In genomic region chr22:40922484-40923303, GRCh38 we compare ENCODE assay signal across 9 cellular contexts. TPM values are rescaled to one million over a fixed set of nuclear protein-coding genes. Genes with fewer than 3 reads are reported as not detected.
DNase-seq lines count a peak whose midpoint lies in the region; ATAC-seq and TF ChIP-seq lines count a peak whose summit lies in the region.
"Had no signal": no experiment of that assay in that cellular context is flagged by ENCODE, and none has a peak within 500 bp of the region (broad histone marks: within the 10 kb centered on the region; RNA-seq: fewer than 3 reads in every experiment).

No MANE protein-coding gene starts in this region.

- WGBS in thyroid gland, 2 donors, result 55 to 59% methylated on average over 5 of the region's 5 CpGs

- DNase-seq in NCI-H446 (lab: John Stamatoyannopoulos, UW) (peak; percentile 51 to 52), NCI-H446 treated with DMSO at 0.1 percent for 48 hours (lab: John Stamatoyannopoulos, UW) (no peak), HT1080 (ENCODE audit: low read depth) (peak; percentile 36), PC-9 (peak in 1 of 2 experiments; percentile 56), cerebellar cortex (ENCODE audit: low spot score) (peak; percentile 82), kidney tubule cell (ENCODE audit: low spot score) (peak; percentile 68), thyroid gland (no peak)

- H3F3A ChIP-seq in PC-9 (ENCODE audit: insufficient read depth, low read depth), result peaks cover 11% of the 10 kb centered on the region; the same call in 1 of the 2 replicates

- no TSS peak for BruUV-seq in PC-9 (replicated peaks; lab: Mats Ljungman, UMichigan)

- H2AFZ ChIP-seq in PC-9, result no peak overlapping the region

- TF ChIP-seq POLR2A in thyroid gland (IDR thresholded peaks at IDR 0.05), result no peak

- H3K36me3 ChIP-seq in PC-9 (ENCODE audit: low read depth) (peaks cover 20% of the 10 kb centered on the region), thyroid gland (peaks cover 25 to 29% of the 10 kb centered on the region in 2 donors)

- intact Hi-C loops in PC-9 (cut with micrococcal nuclease; ENCODE audit: unreplicated experiment) (no loop called here), thyroid gland (cut with DNase I) (loop anchor here (10.0 kb wide), 1 partner anchor 312 kb away; no protein-coding TSS in a partner anchor)

- POLR2A ChIA-PET in PC-9 (lab: Charles Lee; ENCODE audit: unreplicated experiment), result interaction anchor here (0.7 kb wide), 1 partner anchor 304 kb away, joined by 3 read pairs; no protein-coding TSS in a partner anchor

- ATAC-seq in HG02938 (IDR thresholded peaks at IDR 0.05; ENCODE audit: unreplicated experiment), result no peak

- H3K27ac ChIP-seq in PC-9 (no peak overlapping the region), thyroid gland (no peak overlapping the region)
- H3K27ac ChIP-seq: BLaER1 treated with 17β-estradiol and CSF1 and Interleukin-3, amounts not matched to agents 10 nM and 100 nM had no signal

- H3K4me2 ChIP-seq in PC-9, result no peak overlapping the region

- TF ChIP-seq CTCF in PC-9 (conservative IDR thresholded peaks at IDR 0.05) (peak; percentile 89), thyroid gland (IDR thresholded peaks at IDR 0.05) (peak; percentile 64 to 82 (median 71))

- H3K27me3 ChIP-seq in PC-9 (ENCODE audit: insufficient read depth, low read depth) (no peaks in the 10 kb centered on the region), thyroid gland (no peaks in the 10 kb centered on the region)
- H3K27me3 ChIP-seq: BLaER1 treated with 17β-estradiol and CSF1 and Interleukin-3, amounts not matched to agents 10 nM and 100 nM had no signal

- H3K4me3 ChIP-seq in PC-9, result no peak overlapping the region
- no peak overlapping the region for H3K4me3 ChIP-seq in thyroid gland (replicated peaks in 1 of 3)
- H3K4me3 ChIP-seq: BLaER1 treated with 17β-estradiol and CSF1 and Interleukin-3, amounts not matched to agents 10 nM and 100 nM had no signal

- CTCF ChIA-PET in PC-9 (lab: Charles Lee), result interaction anchor here (0.5 to 1.6 kb wide), 13 partner anchors 8 to 604 kb away, joined by 3 to 26 read pairs (median 3); no protein-coding TSS in a partner anchor

- no peaks in the 10 kb centered on the region for H3K4me1 ChIP-seq in PC-9 (replicated peaks; ENCODE audit: insufficient read depth)
- H3K4me1 ChIP-seq in thyroid gland, result no peaks in the 10 kb centered on the region

- no peaks in the 10 kb centered on the region for H3K9me2 ChIP-seq in PC-9 (ENCODE audit: insufficient read depth)

- no peaks in the 10 kb centered on the region for H3K79me2 ChIP-seq in PC-9 (ENCODE audit: low read depth)

- H3K9me3 ChIP-seq in PC-9 (ENCODE audit: insufficient read depth, low read depth), result no peaks in the 10 kb centered on the region
- no peaks in the 10 kb centered on the region for H3K9me3 ChIP-seq in thyroid gland
- H3K9me3 ChIP-seq: BLaER1 treated with 17β-estradiol and CSF1 and Interleukin-3, amounts not matched to agents 10 nM and 100 nM had no signal

- H4K20me1 ChIP-seq in PC-9 (ENCODE audit: insufficient read depth), result no peaks in the 10 kb centered on the region
- H4K20me1 ChIP-seq: BLaER1 treated with 17β-estradiol and CSF1 and Interleukin-3, amounts not matched to agents 10 nM and 100 nM had no signal

RNA-seq across cellular contexts. Expression of gene RBX1, which starts 28.5 kb away (rescaled TPM):
- 62.3 and 81.4 TPM in 2 replicates for total RNA-seq in HT1080 (2014; rRNA removed; shearing (Covaris generic))
- 66.6 and 74.6 TPM in 2 replicates for polyA plus RNA-seq in HT1080 (2015; cell fraction: cytosol; rRNA removed)
- polyA plus RNA-seq in HT1080 (2015; cell fraction: nucleus; rRNA removed), result 37.6 and 48.0 TPM in 2 replicates
- total RNA-seq in PC-9 (2021), result 52.9 and 53.3 TPM in 2 replicates
- 10 to 100 TPM; 52.5 to 79.8 (median 61.6) TPM for total RNA-seq in thyroid gland

Comparison
In these comparisons a context has a peak if more than half of its experiments do, and no peak if none do; other contexts are left out.
1. DNase-seq: peak in NCI-H446 (2 of 2), HT1080 (single experiment), cerebellar cortex (single experiment) and kidney tubule cell (single experiment); none in NCI-H446 treated with DMSO at 0.1 percent for 48 hours (single experiment) and thyroid gland (0 of 2).